In genomic region chr18:61582205-61582710, GRCh38 we compare ENCODE assay signal across 8 cellular contexts.
DNase-seq lines count a peak whose midpoint lies in the region; ATAC-seq and TF ChIP-seq lines count a peak whose summit lies in the region.

No MANE protein-coding gene starts in this region.

- POLR2A ChIA-PET in PC-3 (lab: Charles Lee; ENCODE audit: unreplicated experiment) = no interaction called here

- no peaks in the 10 kb centered on the region for H4K20me1 ChIP-seq in BLaER1 treated with 17β-estradiol and CSF1 and Interleukin-3, amounts not matched to agents 10 nM and 100 nM
- H4K20me1 ChIP-seq in PC-3 (ENCODE audit: low read length) (no peaks in the 10 kb centered on the region), osteoblast (ENCODE audit: insufficient read depth, low read length) (no peaks in the 10 kb centered on the region)

- H3K4me2 ChIP-seq in BLaER1 treated with 17β-estradiol and CSF1 and Interleukin-3, amounts not matched to agents 10 nM and 100 nM = peak overlapping the region; percentile 26 to 85 (median 68)
- H3K4me2 ChIP-seq in PC-3 (ENCODE audit: low read length) (peak overlapping the region; percentile 83), osteoblast (ENCODE audit: insufficient read depth, low read length) (peak overlapping the region; percentile 91)

- H3K27ac ChIP-seq in BLaER1 treated with 17β-estradiol and CSF1 and Interleukin-3, amounts not matched to agents 10 nM and 100 nM = no peak overlapping the region
- no peak overlapping the region for H3K27ac ChIP-seq in PC-3 (ENCODE audit: low read length)
- no peak overlapping the region for H3K27ac ChIP-seq in osteoblast (ENCODE audit: low read depth, low read length)

- peaks cover 0 to 16% (median 0%) of the 10 kb centered on the region in 11 experiments; a peak in 2 of 22 replicates for H3K27me3 ChIP-seq in BLaER1 treated with 17β-estradiol and CSF1 and Interleukin-3, amounts not matched to agents 10 nM and 100 nM
- H3K27me3 ChIP-seq in PC-3 (ENCODE audit: low read length) = no peaks in the 10 kb centered on the region
- H3K27me3 ChIP-seq in osteoblast (ENCODE audit: insufficient read depth, low read length) = no peaks in the 10 kb centered on the region

- H3K4me1 ChIP-seq in BLaER1 treated with 17β-estradiol and CSF1 and Interleukin-3, amounts not matched to agents 10 nM and 100 nM = peaks cover 11 to 39% (median 29%) of the 10 kb centered on the region in 10 experiments
- H3K4me1 ChIP-seq in PC-3 (ENCODE audit: insufficient read depth, low read length) (peaks cover 3% of the 10 kb centered on the region; the same call in 1 of the 2 replicates), osteoblast (ENCODE audit: insufficient read depth, low read length) (peaks cover 3% of the 10 kb centered on the region)

- intact Hi-C loops in PC-3 (cut with micrococcal nuclease) = loop anchor here (10.0 kb wide), 1 partner anchor 313 kb away; the partner anchor contains the start of gene RNF152

- no peak overlapping the region for H3K9ac ChIP-seq in BLaER1 treated with 17β-estradiol and CSF1 and Interleukin-3, amounts not matched to agents 10 nM and 100 nM
- H3K9ac ChIP-seq in PC-3 (ENCODE audit: low read length) = no peak overlapping the region

- no TSS peak for BruUV-seq in PC-3 (replicated peaks; lab: Mats Ljungman, UMichigan)

- no peaks in the 10 kb centered on the region for H3K9me3 ChIP-seq in BLaER1 treated with 17β-estradiol and CSF1 and Interleukin-3, amounts not matched to agents 10 nM and 100 nM (replicated peaks in 1 of 11)
- H3K9me3 ChIP-seq in PC-3 (ENCODE audit: low read length) (no peaks in the 10 kb centered on the region), osteoblast (ENCODE audit: low read depth, low read length) (no peaks in the 10 kb centered on the region)

- peak overlapping the region in 4 of 10 experiments; percentile 9 to 35 (median 12); a peak in 5 of 20 replicates for H3K4me3 ChIP-seq in BLaER1 treated with 17β-estradiol and CSF1 and Interleukin-3, amounts not matched to agents 10 nM and 100 nM
- H3K4me3 ChIP-seq in PC-3 (ENCODE audit: low read length) (peak overlapping the region; percentile 58), fibroblast of the aortic adventitia (ENCODE audit: low read depth, low read length) (peak overlapping the region; percentile 61), osteoblast (ENCODE audit: insufficient read depth, low read length) (peak overlapping the region; percentile 73)

- ATAC-seq in PC-3 (no peak; the same call in 1 of the 2 replicates), HG02981 (IDR thresholded peaks at IDR 0.05; ENCODE audit: unreplicated experiment) (no peak), HG03520 (IDR thresholded peaks at IDR 0.05; ENCODE audit: unreplicated experiment) (no peak)

- H3K79me2 ChIP-seq in PC-3 (ENCODE audit: low read length) (no peaks in the 10 kb centered on the region), osteoblast (ENCODE audit: insufficient read depth, low read length) (no peaks in the 10 kb centered on the region)

- DNase-seq in PC-3 (no peak), fibroblast of the aortic adventitia (ENCODE audit: low read depth) (peak; percentile 55), osteoblast (ENCODE audit: insufficient read length, low spot score, missing footprints) (no peak), cerebellar cortex (ENCODE audit: low spot score) (no peak), HT-29 (ENCODE audit: low spot score) (no peak)

- no peaks in the 10 kb centered on the region for H3K36me3 ChIP-seq in BLaER1 treated with 17β-estradiol and CSF1 and Interleukin-3, amounts not matched to agents 10 nM and 100 nM
- H3K36me3 ChIP-seq in PC-3 (ENCODE audit: low read depth, low read length) = no peaks in the 10 kb centered on the region
- no peaks in the 10 kb centered on the region for H3K36me3 ChIP-seq in osteoblast (ENCODE audit: insufficient read depth, low read length)

- no peaks in the 10 kb centered on the region for H3F3A ChIP-seq in PC-3 (ENCODE audit: low read length, unreplicated experiment)

- TF ChIP-seq CTCF in PC-3 (conservative IDR thresholded peaks at IDR 0.05; ENCODE audit: low read depth, low read length) (no peak; the same call in 1 of the 2 replicates), fibroblast of the aortic adventitia (IDR thresholded peaks at IDR 0.05; ENCODE audit: insufficient read depth, low read length) (no peak), osteoblast (IDR thresholded peaks at IDR 0.05; ENCODE audit: extremely low read depth, low read depth, low read length) (peak; percentile 3)

- CTCF ChIA-PET in PC-3 (lab: Charles Lee) = no interaction called here

- peak overlapping the region; percentile 79 for H2AFZ ChIP-seq in PC-3 (ENCODE audit: low read length)
- H2AFZ ChIP-seq in osteoblast (ENCODE audit: low read length) = peak overlapping the region; percentile 74

- no peaks in the 10 kb centered on the region for H3K9me2 ChIP-seq in PC-3 (replicated peaks; ENCODE audit: low read length)
